ENCODE assay signal across 1 cellular context in genomic region chr18:23422751-23423418, GRCh38.
TF ChIP-seq lines count a peak whose summit lies in the region.

No MANE protein-coding gene starts in this region.

TF ChIP-seq in GM12878, 131 proteins besides CTCF, POLR2A, EP300 and RAD21 (continued from another document):
- TF ChIP-seq ZNF687 (IDR thresholded peaks at IDR 0.05) (peak; percentile 51; the same call in 1 of the 2 replicates), ZZZ3 (IDR thresholded peaks at IDR 0.05; ENCODE audit: control insufficient read depth, insufficient read length, low read depth) (no peak), SREBF2 (IDR thresholded peaks at IDR 0.05; ENCODE audit: low read length) (no peak), HSF1 (IDR thresholded peaks at IDR 0.05; ENCODE audit: low read depth, low read length) (no peak), EZH2 (IDR thresholded peaks at IDR 0.05; ENCODE audit: borderline replicate concordance, control insufficient read depth, low read depth, low read length) (no peak), PBX3 (IDR thresholded peaks at IDR 0.05; ENCODE audit: insufficient replicate concordance, low read depth, low read length) (peak; percentile 92), BRCA1 (IDR thresholded peaks at IDR 0.05; ENCODE audit: low read depth, low read length) (no peak), ZNF217 (IDR thresholded peaks at IDR 0.05) (0 out of 2 replicates have a peak, but pooled peaks have one; percentile 39), YY1 (IDR thresholded peaks at IDR 0.05; ENCODE audit: low read depth, low read length) (no peak), MTA2 (IDR thresholded peaks at IDR 0.05; ENCODE audit: low read depth) (peak; percentile 99), CHD4 (IDR thresholded peaks at IDR 0.05) (no peak), ZBED1 (IDR thresholded peaks at IDR 0.05; ENCODE audit: borderline replicate concordance) (peak; percentile 81; the same call in 1 of the 2 replicates), RFX5 (IDR thresholded peaks at IDR 0.05; ENCODE audit: low read depth, low read length) (no peak)
TF ChIP-seq in GM12878: peak in this region for 47.
